1 cellular context compared by ENCODE assay signal in genomic region chr6:107956586-107957164, GRCh38.
TF ChIP-seq lines count a peak whose summit lies in the region.

No MANE protein-coding gene starts in this region.

TF ChIP-seq in K562, 482 proteins besides CTCF, POLR2A, EP300 and RAD21 (continued from another document and continues in another):
- TF ChIP-seq CREB3L1 (IDR thresholded peaks at IDR 0.05; ENCODE audit: borderline replicate concordance, low read depth) (no peak), SMAD2 (IDR thresholded peaks at IDR 0.05; ENCODE audit: low read depth, low read length) (no peak), PBX2 (CRISPR knock-in tag; IDR thresholded peaks at IDR 0.05; ENCODE audit: low read depth) (no peak), PBX2 (tag; conservative IDR thresholded peaks at IDR 0.05; ENCODE audit: low read depth) (0 out of 2 replicates have a peak, but pooled peaks have one; percentile 28), ZEB2 (IDR thresholded peaks at IDR 0.05) (no peak), ZC3H11A (IDR thresholded peaks at IDR 0.05; ENCODE audit: low read depth, low read length) (no peak), ZNF79 (CRISPR knock-in tag; IDR thresholded peaks at IDR 0.05; ENCODE audit: low read depth) (no peak), CEBPB (tag; IDR thresholded peaks at IDR 0.05) (peak; percentile 93), MYC (IDR thresholded peaks at IDR 0.05; ENCODE audit: low read depth, low read length) (peak; percentile 55), MYC (CRISPR knock-in tag; IDR thresholded peaks at IDR 0.05; ENCODE audit: borderline replicate concordance, low read depth) (0 out of 2 replicates have a peak, but pooled peaks have one; percentile 42), SLC30A9 (CRISPR knock-in tag; IDR thresholded peaks at IDR 0.05) (no peak), RBM15 (IDR thresholded peaks at IDR 0.05; ENCODE audit: insufficient read depth, low read length) (no peak), AFF4 (CRISPR knock-in tag; IDR thresholded peaks at IDR 0.05) (no peak), OTX1 (CRISPR knock-in tag; IDR thresholded peaks at IDR 0.05) (no peak), KAT2B (IDR thresholded peaks at IDR 0.05; ENCODE audit: low read depth, low read length) (no peak), HDAC2 (IDR thresholded peaks at IDR 0.05) (no peak), SRSF7 (optimal IDR thresholded peaks at IDR 0.05; ENCODE audit: low read depth, low read length) (no peak), EP400 (IDR thresholded peaks at IDR 0.05) (peak; percentile 72; the same call in 1 of the 2 replicates), ZNF121 (CRISPR knock-in tag; conservative IDR thresholded peaks at IDR 0.05) (no peak), HCFC1 (IDR thresholded peaks at IDR 0.05; ENCODE audit: low read depth, low read length) (no peak), ZHX1 (conservative IDR thresholded peaks at IDR 0.05; ENCODE audit: low read length) (no peak), BRF1 (IDR thresholded peaks at IDR 0.05; ENCODE audit: borderline replicate concordance, extremely low read depth, insufficient read length) (no peak), HSF4 (CRISPR knock-in tag; IDR thresholded peaks at IDR 0.05; ENCODE audit: borderline replicate concordance) (no peak), TBP (optimal IDR thresholded peaks at IDR 0.05; ENCODE audit: low read depth, low read length) (no peak), HDAC6 (IDR thresholded peaks at IDR 0.05; ENCODE audit: low read depth, low read length) (no peak), SOX6 (IDR thresholded peaks at IDR 0.05) (no peak), SNAPC5 (CRISPR knock-in tag; IDR thresholded peaks at IDR 0.05) (no peak), CBFA2T3 (IDR thresholded peaks at IDR 0.05) (no peak), ZKSCAN3 (CRISPR knock-in tag; IDR thresholded peaks at IDR 0.05) (no peak), TAF9B (IDR thresholded peaks at IDR 0.05; ENCODE audit: partially characterized antibody) (peak; percentile 21), ZNF197 (CRISPR knock-in tag; IDR thresholded peaks at IDR 0.05; ENCODE audit: low read depth) (no peak), NFRKB (IDR thresholded peaks at IDR 0.05; ENCODE audit: low read depth) (no peak), RB1 (IDR thresholded peaks at IDR 0.05; ENCODE audit: low read depth) (no peak), NR2F6 (CRISPR knock-in tag; IDR thresholded peaks at IDR 0.05) (no peak), TCF7 (IDR thresholded peaks at IDR 0.05; ENCODE audit: borderline replicate concordance) (no peak), THRA (IDR thresholded peaks at IDR 0.05) (no peak), ATF3 (IDR thresholded peaks at IDR 0.05) (peak; percentile 82), ATF3 (CRISPR knock-in tag; conservative IDR thresholded peaks at IDR 0.05) (no peak), ZNF318 (IDR thresholded peaks at IDR 0.05; ENCODE audit: borderline replicate concordance in 1 of 2, low read depth in 1 of 2) (no peak), ZBTB2 (IDR thresholded peaks at IDR 0.05) (no peak)
